Comparison of ENCODE assay signal across 26 cellular contexts in the genomic region with DNA sequence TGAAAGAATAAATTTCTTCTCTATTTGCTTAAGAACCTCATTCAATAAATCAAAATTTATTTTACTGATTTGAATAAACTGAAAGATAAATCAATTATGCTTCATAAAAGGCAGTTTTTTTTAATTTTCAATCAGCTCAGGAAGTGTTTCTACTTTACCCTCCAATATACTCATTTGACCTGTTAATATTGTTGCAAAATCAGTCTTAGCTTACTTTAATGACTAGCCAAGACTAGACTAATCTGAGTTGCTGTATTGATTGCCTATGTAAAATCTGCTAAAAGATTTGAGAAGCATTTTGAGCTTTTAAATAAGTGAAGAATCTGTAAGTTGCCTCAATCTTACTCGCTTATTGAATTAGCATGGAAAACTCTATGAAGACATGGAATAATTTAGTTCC.
"Had no signal": no experiment of that assay in that cellular context is flagged by ENCODE, and none has a peak within 500 bp of the region (broad histone marks: within the 10 kb centered on the region; RNA-seq: fewer than 3 reads in every experiment).

No MANE protein-coding gene starts in this region.

- H3K4me3 ChIP-seq: stomach, suprapubic skin, testis, thoracic aorta, thyroid gland, tibial artery, tibial nerve, transverse colon, upper lobe of left lung, upper lobe of right lung, uterus, vagina had no signal

- H3K27me3 ChIP-seq: stomach, suprapubic skin, testis, thyroid gland, tibial artery, tibial nerve, transverse colon, upper lobe of left lung, upper lobe of right lung, uterus, vagina had no signal

- H3K36me3 ChIP-seq: stomach, suprapubic skin, thoracic aorta, thyroid gland, tibial artery, tibial nerve, transverse colon, upper lobe of left lung, upper lobe of right lung, uterus, vagina had no signal

- H3K4me1 ChIP-seq: stomach, suprapubic skin, testis, thyroid gland, tibial artery, tibial nerve, transverse colon, upper lobe of left lung, upper lobe of right lung, uterus, vagina had no signal

- ATAC-seq: stimulated activated effector memory CD8-positive, alpha-beta T cell treated with anti-CD3 and anti-CD28 coated beads, Interleukin-12 subunit alpha, Interleukin-12 subunit beta, amount 100 ng/mL, for 72 hours; stimulated activated memory B cell treated with anti-CD40 and anti-IgM and Interleukin-4, amounts not matched to agents 10 μg/mL and 1 μg/mL and 100 μg/mL, for 72 hours; stimulated activated naive B cell treated with anti-CD40 and anti-IgM and Interleukin-4, amounts not matched to agents 10 μg/mL and 1 μg/mL and 100 μg/mL, for 72 hours; stimulated activated naive CD8-positive, alpha-beta T cell treated with anti-CD3 and anti-CD28 coated beads, Interleukin-15, amount 100 ng/mL, for 72 hours; stimulated activated naive CD8-positive, alpha-beta T cell treated with anti-CD3 and anti-CD28 coated beads, Interleukin-15, Interleukin-2, amounts not matched to agents 100 U/mL and 50 U/mL, for 24 hours; upper lobe of right lung had no signal

- DNase-seq: stimulated activated CD4-positive, alpha-beta T cell treated with anti-CD3 and anti-CD28 coated beads, Interleukin-2, amount 100 ng/mL, for 48 hours; stimulated activated CD4-positive, alpha-beta T cell treated with anti-CD3 and anti-CD28 coated beads, Interleukin-4, amount 100 ng/mL, for 1 hour; stimulated activated CD4-positive, alpha-beta T cell treated with anti-CD3 and anti-CD28 coated beads, Interleukin-4, amount 100 ng/mL, for 24 hours; stimulated activated CD4-positive, alpha-beta T cell treated with anti-CD3 and anti-CD28 coated beads, Interleukin-4, amount 100 ng/mL, for 4 hours; stimulated activated CD8-positive, alpha-beta memory T cell treated with anti-CD3 and anti-CD28 coated beads, Interleukin-4, amount 100 ng/mL, for 48 hours; stimulated activated naive B cell treated with anti-CD40 and anti-IgM and Interleukin-4, amounts not matched to agents 10 μg/mL and 1 μg/mL and 100 μg/mL, for 72 hours; stimulated activated naive CD4-positive, alpha-beta T cell; stimulated activated naive CD4-positive, alpha-beta T cell treated with Interleukin-2 at 50 U/mL for 16 hours; stimulated activated naive CD8-positive, alpha-beta T cell treated with anti-CD3 and anti-CD28 coated beads, Interleukin-15, amount 100 ng/mL, for 72 hours; stimulated activated naive CD8-positive, alpha-beta T cell treated with anti-CD3 and anti-CD28 coated beads, Interleukin-15, Interleukin-2, amounts not matched to agents 100 U/mL and 50 U/mL, for 24 hours; stomach; substantia nigra; testis; thyroid gland; tibial artery; transverse colon; trophoblast cell; upper lobe of left lung; upper lobe of right lung; uterus had no signal

- H3K9me3 ChIP-seq: stomach, suprapubic skin, testis, thoracic aorta, thyroid gland, tibial artery, tibial nerve, transverse colon, upper lobe of left lung, upper lobe of right lung, uterus, vagina had no signal

- H3K27ac ChIP-seq: stomach, suprapubic skin, testis, thoracic aorta, thyroid gland, tibial artery, tibial nerve, transverse colon, upper lobe of left lung, upper lobe of right lung, uterus, vagina had no signal
